ENCODE assay signal across 1 cellular context in genomic region chr3:32374788-32375595, GRCh38.
TF ChIP-seq lines count a peak whose summit lies in the region.

No MANE protein-coding gene starts in this region.

TF ChIP-seq in K562, 482 proteins besides CTCF, POLR2A, EP300 and RAD21 (continued from another document):
- TF ChIP-seq GMEB1 (CRISPR knock-in tag; IDR thresholded peaks at IDR 0.05): 0 out of 2 replicates have a peak, but pooled peaks have one; percentile 11
- TF ChIP-seq ZNF511 (CRISPR knock-in tag; IDR thresholded peaks at IDR 0.05): no peak
- TF ChIP-seq, protein P1, sequence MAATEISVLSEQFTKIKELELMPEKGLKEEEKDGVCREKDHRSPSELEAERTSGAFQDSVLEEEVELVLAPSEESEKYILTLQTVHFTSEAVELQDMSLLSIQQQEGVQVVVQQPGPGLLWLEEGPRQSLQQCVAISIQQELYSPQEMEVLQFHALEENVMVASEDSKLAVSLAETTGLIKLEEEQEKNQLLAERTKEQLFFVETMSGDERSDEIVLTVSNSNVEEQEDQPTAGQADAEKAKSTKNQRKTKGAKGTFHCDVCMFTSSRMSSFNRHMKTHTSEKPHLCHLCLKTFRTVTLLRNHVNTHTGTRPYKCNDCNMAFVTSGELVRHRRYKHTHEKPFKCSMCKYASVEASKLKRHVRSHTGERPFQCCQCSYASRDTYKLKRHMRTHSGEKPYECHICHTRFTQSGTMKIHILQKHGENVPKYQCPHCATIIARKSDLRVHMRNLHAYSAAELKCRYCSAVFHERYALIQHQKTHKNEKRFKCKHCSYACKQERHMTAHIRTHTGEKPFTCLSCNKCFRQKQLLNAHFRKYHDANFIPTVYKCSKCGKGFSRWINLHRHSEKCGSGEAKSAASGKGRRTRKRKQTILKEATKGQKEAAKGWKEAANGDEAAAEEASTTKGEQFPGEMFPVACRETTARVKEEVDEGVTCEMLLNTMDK (IDR thresholded peaks at IDR 0.05; ENCODE audit: borderline replicate concordance, insufficient read depth, low read depth, low read length, poor library complexity, severe bottlenecking): peak; percentile 43
- no peak for TF ChIP-seq ZNF717 (CRISPR knock-in tag; IDR thresholded peaks at IDR 0.05)
- TF ChIP-seq SIX5 (IDR thresholded peaks at IDR 0.05; ENCODE audit: borderline replicate concordance in 1 of 2, insufficient read depth in 1 of 2, low read depth in 1 of 2, low read length in 2 of 2): no peak
- no peak for TF ChIP-seq BDP1 (IDR thresholded peaks at IDR 0.05; ENCODE audit: insufficient read depth, insufficient read length)
- TF ChIP-seq ZMIZ1 (IDR thresholded peaks at IDR 0.05; ENCODE audit: low read depth in 2 of 2, low read length in 2 of 2): no peak
- TF ChIP-seq HMGXB4 (CRISPR knock-in tag; IDR thresholded peaks at IDR 0.05): no peak
- TF ChIP-seq SMC3 (conservative IDR thresholded peaks at IDR 0.05; ENCODE audit: insufficient read depth, low read depth, low read length): peak; percentile 39; the same call in 1 of the 2 replicates
- TF ChIP-seq, protein P2, sequence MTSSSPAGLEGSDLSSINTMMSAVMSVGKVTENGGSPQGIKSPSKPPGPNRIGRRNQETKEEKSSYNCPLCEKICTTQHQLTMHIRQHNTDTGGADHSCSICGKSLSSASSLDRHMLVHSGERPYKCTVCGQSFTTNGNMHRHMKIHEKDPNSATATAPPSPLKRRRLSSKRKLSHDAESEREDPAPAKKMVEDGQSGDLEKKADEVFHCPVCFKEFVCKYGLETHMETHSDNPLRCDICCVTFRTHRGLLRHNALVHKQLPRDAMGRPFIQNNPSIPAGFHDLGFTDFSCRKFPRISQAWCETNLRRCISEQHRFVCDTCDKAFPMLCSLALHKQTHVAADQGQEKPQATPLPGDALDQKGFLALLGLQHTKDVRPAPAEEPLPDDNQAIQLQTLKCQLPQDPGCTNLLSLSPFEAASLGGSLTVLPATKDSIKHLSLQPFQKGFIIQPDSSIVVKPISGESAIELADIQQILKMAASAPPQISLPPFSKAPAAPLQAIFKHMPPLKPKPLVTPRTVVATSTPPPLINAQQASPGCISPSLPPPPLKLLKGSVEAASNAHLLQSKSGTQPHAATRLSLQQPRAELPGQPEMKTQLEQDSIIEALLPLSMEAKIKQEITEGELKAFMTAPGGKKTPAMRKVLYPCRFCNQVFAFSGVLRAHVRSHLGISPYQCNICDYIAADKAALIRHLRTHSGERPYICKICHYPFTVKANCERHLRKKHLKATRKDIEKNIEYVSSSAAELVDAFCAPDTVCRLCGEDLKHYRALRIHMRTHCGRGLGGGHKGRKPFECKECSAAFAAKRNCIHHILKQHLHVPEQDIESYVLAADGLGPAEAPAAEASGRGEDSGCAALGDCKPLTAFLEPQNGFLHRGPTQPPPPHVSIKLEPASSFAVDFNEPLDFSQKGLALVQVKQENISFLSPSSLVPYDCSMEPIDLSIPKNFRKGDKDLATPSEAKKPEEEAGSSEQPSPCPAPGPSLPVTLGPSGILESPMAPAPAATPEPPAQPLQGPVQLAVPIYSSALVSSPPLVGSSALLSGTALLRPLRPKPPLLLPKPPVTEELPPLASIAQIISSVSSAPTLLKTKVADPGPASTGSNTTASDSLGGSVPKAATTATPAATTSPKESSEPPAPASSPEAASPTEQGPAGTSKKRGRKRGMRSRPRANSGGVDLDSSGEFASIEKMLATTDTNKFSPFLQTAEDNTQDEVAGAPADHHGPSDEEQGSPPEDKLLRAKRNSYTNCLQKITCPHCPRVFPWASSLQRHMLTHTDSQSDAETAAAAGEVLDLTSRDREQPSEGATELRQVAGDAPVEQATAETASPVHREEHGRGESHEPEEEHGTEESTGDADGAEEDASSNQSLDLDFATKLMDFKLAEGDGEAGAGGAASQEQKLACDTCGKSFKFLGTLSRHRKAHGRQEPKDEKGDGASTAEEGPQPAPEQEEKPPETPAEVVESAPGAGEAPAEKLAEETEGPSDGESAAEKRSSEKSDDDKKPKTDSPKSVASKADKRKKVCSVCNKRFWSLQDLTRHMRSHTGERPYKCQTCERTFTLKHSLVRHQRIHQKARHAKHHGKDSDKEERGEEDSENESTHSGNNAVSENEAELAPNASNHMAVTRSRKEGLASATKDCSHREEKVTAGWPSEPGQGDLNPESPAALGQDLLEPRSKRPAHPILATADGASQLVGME (CRISPR knock-in tag; IDR thresholded peaks at IDR 0.05): no peak
- TF ChIP-seq TAF1 (IDR thresholded peaks at IDR 0.05; ENCODE audit: control insufficient read depth, extremely low read depth, insufficient read depth, low read length, severe bottlenecking): no peak
- TF ChIP-seq ILK (tag; IDR thresholded peaks at IDR 0.05; ENCODE audit: borderline replicate concordance, low read depth): no peak
- no peak for TF ChIP-seq TRIM25 (IDR thresholded peaks at IDR 0.05; ENCODE audit: borderline replicate concordance)
- 0 out of 2 replicates have a peak, but pooled peaks have one; percentile 19 for TF ChIP-seq TEAD4 (IDR thresholded peaks at IDR 0.05; ENCODE audit: low read length)
- TF ChIP-seq TEAD4 (CRISPR knock-in tag; IDR thresholded peaks at IDR 0.05; ENCODE audit: borderline replicate concordance): no peak
- TF ChIP-seq, protein P3, sequence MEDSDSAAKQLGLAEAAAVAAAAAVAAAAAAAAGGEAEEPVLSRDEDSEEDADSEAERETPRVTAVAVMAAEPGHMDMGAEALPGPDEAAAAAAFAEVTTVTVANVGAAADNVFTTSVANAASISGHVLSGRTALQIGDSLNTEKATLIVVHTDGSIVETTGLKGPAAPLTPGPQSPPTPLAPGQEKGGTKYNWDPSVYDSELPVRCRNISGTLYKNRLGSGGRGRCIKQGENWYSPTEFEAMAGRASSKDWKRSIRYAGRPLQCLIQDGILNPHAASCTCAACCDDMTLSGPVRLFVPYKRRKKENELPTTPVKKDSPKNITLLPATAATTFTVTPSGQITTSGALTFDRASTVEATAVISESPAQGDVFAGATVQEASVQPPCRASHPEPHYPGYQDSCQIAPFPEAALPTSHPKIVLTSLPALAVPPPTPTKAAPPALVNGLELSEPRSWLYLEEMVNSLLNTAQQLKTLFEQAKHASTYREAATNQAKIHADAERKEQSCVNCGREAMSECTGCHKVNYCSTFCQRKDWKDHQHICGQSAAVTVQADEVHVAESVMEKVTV (CRISPR knock-in tag; IDR thresholded peaks at IDR 0.05): peak; percentile 45; the same call in 1 of the 2 replicates
- TF ChIP-seq MCM7 (IDR thresholded peaks at IDR 0.05): no peak
- TF ChIP-seq ZNF57 (CRISPR knock-in tag; IDR thresholded peaks at IDR 0.05): no peak
- TF ChIP-seq, protein P4, sequence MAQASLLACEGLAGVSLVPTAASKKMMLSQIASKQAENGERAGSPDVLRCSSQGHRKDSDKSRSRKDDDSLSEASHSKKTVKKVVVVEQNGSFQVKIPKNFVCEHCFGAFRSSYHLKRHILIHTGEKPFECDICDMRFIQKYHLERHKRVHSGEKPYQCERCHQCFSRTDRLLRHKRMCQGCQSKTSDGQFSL (CRISPR knock-in tag; IDR thresholded peaks at IDR 0.05): no peak
- TF ChIP-seq, protein P4 (tag; IDR thresholded peaks at IDR 0.05): no peak
- no peak for TF ChIP-seq DPF2 (IDR thresholded peaks at IDR 0.05)
